ENCODE assay signal across 10 cellular contexts in the genomic region with DNA sequence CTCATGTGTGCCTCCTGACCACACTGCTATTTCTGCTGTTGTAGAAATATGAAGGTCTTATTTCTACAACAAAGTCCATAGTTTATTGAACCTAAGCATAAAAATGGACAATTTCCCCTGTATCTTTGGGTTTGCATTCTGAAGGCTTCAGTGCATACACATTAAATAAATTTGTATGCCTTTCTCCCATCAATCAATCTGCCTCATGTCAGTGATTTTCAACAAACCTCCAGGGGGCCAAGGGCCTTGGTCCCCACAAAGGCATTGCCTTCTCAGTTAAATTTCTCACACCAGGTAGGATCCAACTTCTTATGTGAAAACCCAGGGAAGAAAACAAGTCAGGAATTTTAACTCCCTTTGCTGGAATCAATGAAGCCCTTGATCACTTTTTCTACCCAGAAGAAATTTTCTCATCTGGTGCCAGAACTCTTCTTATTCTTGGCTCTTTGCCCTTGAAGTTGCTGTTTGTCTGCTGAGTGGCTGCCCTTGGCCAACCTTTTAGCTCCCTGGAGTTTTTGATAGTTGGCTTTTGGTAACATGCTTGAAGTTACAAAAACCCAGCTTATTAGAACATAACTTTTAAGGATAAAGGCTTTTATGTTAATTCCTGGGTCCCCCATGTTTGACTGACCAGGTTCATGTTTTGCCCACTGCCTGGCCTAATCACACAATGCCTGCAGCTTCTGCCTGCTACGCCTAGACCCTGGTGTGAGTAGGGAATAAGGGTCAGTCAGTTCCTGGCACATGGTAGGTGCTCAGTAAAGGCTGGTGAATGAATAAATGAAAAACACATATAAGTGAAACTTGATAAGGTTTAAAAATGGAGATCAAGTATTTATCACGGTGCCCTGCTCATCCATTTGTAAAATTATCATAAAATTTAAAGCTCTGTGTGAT. TPM values are rescaled to one million over a fixed set of nuclear protein-coding genes. Genes with fewer than 3 reads are reported as not detected.
A peak's percentile ranks its signal among the peaks of the same experiment; 100 is the strongest.
DNase-seq lines count a peak whose midpoint lies in the region; ATAC-seq and TF ChIP-seq lines count a peak whose summit lies in the region.
"Had no signal": no experiment of that assay in that cellular context is flagged by ENCODE, and none has a peak within 500 bp of the region (broad histone marks: within the 10 kb centered on the region; RNA-seq: fewer than 3 reads in every experiment).

No MANE protein-coding gene starts in this region.

- DNase-seq in NCI-H2171 treated with DMSO at 0.1 percent for 48 hours (lab: John Stamatoyannopoulos, UW) (peak; percentile 28), NCI-H2171 (lab: John Stamatoyannopoulos, UW) (no peak), right atrium auricular region (ENCODE audit: low spot score) (peak; percentile 66), GM13976 (ENCODE audit: low spot score) (no peak)
- no peak for DNase-seq in stimulated activated naive B cell treated with anti-CD40 and anti-IgM and Interleukin-4, amounts not matched to agents 10 μg/mL and 1 μg/mL and 100 μg/mL, for 72 hours
- no peak for DNase-seq in activated T-helper 1 cell treated with anti-CD3 and anti-CD28 coated beads, Interleukin-12 subunit alpha, Interleukin-12 subunit beta, Interleukin-2, Interleukin-4 antibody, amounts not matched to agents 30 ng/mL and 10 ng/mL and 1 ng/mL, durations not matched to agents 14 hours and 24 hours and 36 hours (ENCODE audit: low spot score)
- no peak for DNase-seq in stimulated activated CD4-positive, alpha-beta T cell treated with anti-CD3 and anti-CD28 coated beads, Interleukin-1b, Interleukin-23, amount 100 ng/mL, for 48 hours

- H3K27me3 Mint-ChIP-seq in stimulated activated naive B cell treated with anti-CD40 and anti-IgM and Interleukin-4, amounts not matched to agents 10 μg/mL and 1 μg/mL and 100 μg/mL, for 72 hours, result no peaks in the 10 kb centered on the region
- no peaks in the 10 kb centered on the region for H3K27me3 Mint-ChIP-seq in activated T-helper 1 cell treated with anti-CD3 and anti-CD28 coated beads, Interleukin-12 subunit alpha, Interleukin-12 subunit beta, Interleukin-2, Interleukin-4 antibody, amounts not matched to agents 30 ng/mL and 10 ng/mL and 1 ng/mL, durations not matched to agents 14 hours and 24 hours and 36 hours (ENCODE audit: insufficient read depth)

- in situ Hi-C loops in GM13976 (cut with MboI; ENCODE audit: low sequenced_read_pairs, unreplicated experiment), result loop anchor here (10.0 kb wide), 1 partner anchor 222 kb away; no protein-coding TSS in a partner anchor

- no peaks in the 10 kb centered on the region for H3K9me3 ChIP-seq in right atrium auricular region
- H3K9me3 ChIP-seq: SJSA1 had no signal

- ATAC-seq in stimulated activated naive B cell treated with anti-CD40 and anti-IgM and Interleukin-4, amounts not matched to agents 10 μg/mL and 1 μg/mL and 100 μg/mL, for 72 hours (replicated peaks), result no peak

- peaks cover 4% of the 10 kb centered on the region for H3K36me3 ChIP-seq in right atrium auricular region
- H3K36me3 ChIP-seq: cardiac muscle cell, SJSA1 had no signal

- peaks cover 0 to 1% of the 10 kb centered on the region in 2 donors for H3K4me1 Mint-ChIP-seq in stimulated activated naive B cell treated with anti-CD40 and anti-IgM and Interleukin-4, amounts not matched to agents 10 μg/mL and 1 μg/mL and 100 μg/mL, for 72 hours
- H3K4me1 Mint-ChIP-seq in activated T-helper 1 cell treated with anti-CD3 and anti-CD28 coated beads, Interleukin-12 subunit alpha, Interleukin-12 subunit beta, Interleukin-2, Interleukin-4 antibody, amounts not matched to agents 30 ng/mL and 10 ng/mL and 1 ng/mL, durations not matched to agents 14 hours and 24 hours and 36 hours (ENCODE audit: low read depth), result peaks cover 5% of the 10 kb centered on the region

- H3K4me1 ChIP-seq in right atrium auricular region, result peaks cover 0 to 19% of the 10 kb centered on the region in 2 donors
- H3K4me1 ChIP-seq: SJSA1 had no signal

- no peaks in the 10 kb centered on the region for H3K9me3 Mint-ChIP-seq in stimulated activated naive B cell treated with anti-CD40 and anti-IgM and Interleukin-4, amounts not matched to agents 10 μg/mL and 1 μg/mL and 100 μg/mL, for 72 hours
- H3K9me3 Mint-ChIP-seq in activated T-helper 1 cell treated with anti-CD3 and anti-CD28 coated beads, Interleukin-12 subunit alpha, Interleukin-12 subunit beta, Interleukin-2, Interleukin-4 antibody, amounts not matched to agents 30 ng/mL and 10 ng/mL and 1 ng/mL, durations not matched to agents 14 hours and 24 hours and 36 hours, result no peaks in the 10 kb centered on the region

- H3K4me3 ChIP-seq in right atrium auricular region, result no peak overlapping the region
- H3K4me3 ChIP-seq: cardiac muscle cell, SJSA1 had no signal

- TF ChIP-seq CTCF in right atrium auricular region (IDR thresholded peaks at IDR 0.05) (no peak), GM13976 (IDR thresholded peaks at IDR 0.05; ENCODE audit: borderline replicate concordance, control extremely low read depth, extremely low read depth, insufficient read depth, missing control alignments) (no peak)

- WGBS in adipose tissue, 3 donors, result 70 to 77% (median 76%) methylated on average over 2 of the region's 2 CpGs

- intact Hi-C loops in activated T-helper 1 cell treated with anti-CD3 and anti-CD28 coated beads, Interleukin-12 subunit alpha, Interleukin-12 subunit beta, Interleukin-2, Interleukin-4 antibody, amounts not matched to agents 30 ng/mL and 10 ng/mL and 1 ng/mL, durations not matched to agents 14 hours and 24 hours and 36 hours (cut with micrococcal nuclease), result no loop called here

- no peak overlapping the region for H3K4me3 Mint-ChIP-seq in stimulated activated naive B cell treated with anti-CD40 and anti-IgM and Interleukin-4, amounts not matched to agents 10 μg/mL and 1 μg/mL and 100 μg/mL, for 72 hours
- no peak overlapping the region for H3K4me3 Mint-ChIP-seq in activated T-helper 1 cell treated with anti-CD3 and anti-CD28 coated beads, Interleukin-12 subunit alpha, Interleukin-12 subunit beta, Interleukin-2, Interleukin-4 antibody, amounts not matched to agents 30 ng/mL and 10 ng/mL and 1 ng/mL, durations not matched to agents 14 hours and 24 hours and 36 hours

- peak overlapping the region; percentile 0 for H3K27ac Mint-ChIP-seq in stimulated activated naive B cell treated with anti-CD40 and anti-IgM and Interleukin-4, amounts not matched to agents 10 μg/mL and 1 μg/mL and 100 μg/mL, for 72 hours
- no peak overlapping the region for H3K27ac Mint-ChIP-seq in activated T-helper 1 cell treated with anti-CD3 and anti-CD28 coated beads, Interleukin-12 subunit alpha, Interleukin-12 subunit beta, Interleukin-2, Interleukin-4 antibody, amounts not matched to agents 30 ng/mL and 10 ng/mL and 1 ng/mL, durations not matched to agents 14 hours and 24 hours and 36 hours

- no peaks in the 10 kb centered on the region for H3K27me3 ChIP-seq in right atrium auricular region
- H3K27me3 ChIP-seq: cardiac muscle cell, SJSA1 had no signal

- peaks cover 10 to 28% of the 10 kb centered on the region in 2 donors for H3K36me3 Mint-ChIP-seq in stimulated activated naive B cell treated with anti-CD40 and anti-IgM and Interleukin-4, amounts not matched to agents 10 μg/mL and 1 μg/mL and 100 μg/mL, for 72 hours
- peaks cover 3% of the 10 kb centered on the region for H3K36me3 Mint-ChIP-seq in activated T-helper 1 cell treated with anti-CD3 and anti-CD28 coated beads, Interleukin-12 subunit alpha, Interleukin-12 subunit beta, Interleukin-2, Interleukin-4 antibody, amounts not matched to agents 30 ng/mL and 10 ng/mL and 1 ng/mL, durations not matched to agents 14 hours and 24 hours and 36 hours (ENCODE audit: low read depth)

- H3K27ac ChIP-seq in adipose tissue (ENCODE audit: low read depth, low read length) (peak overlapping the region; percentile 64), right atrium auricular region (peak overlapping the region; percentile 56 to 77)
- H3K27ac ChIP-seq: cardiac muscle cell, SJSA1 had no signal

RNA-seq across cellular contexts. Expression of gene SHLD1, which starts 37.0 kb away (rescaled TPM):
- polyA plus RNA-seq in adipose tissue, result 1 to 10 TPM; 3.6 to 4.6 (median 4.1) TPM
- total RNA-seq in right atrium auricular region, result 1 to 10 TPM; 4.7 to 9.6 TPM
- 8.1 and 10.8 TPM in 2 replicates for total RNA-seq in activated T-helper 1 cell treated with anti-CD3 and anti-CD28 coated beads, Interleukin-12 subunit alpha, Interleukin-12 subunit beta, Interleukin-2, Interleukin-4 antibody, amounts not matched to agents 30 ng/mL and 10 ng/mL and 1 ng/mL, durations not matched to agents 14 hours and 24 hours and 36 hours

Comparison
In these comparisons a context has a peak if more than half of its experiments do, and no peak if none do; other contexts are left out.
1. DNase-seq: peak in NCI-H2171 treated with DMSO at 0.1 percent for 48 hours (single experiment) and right atrium auricular region (single experiment); none in NCI-H2171 (single experiment), stimulated activated naive B cell treated with anti-CD40 and anti-IgM and Interleukin-4, amounts not matched to agents 10 μg/mL and 1 μg/mL and 100 μg/mL, for 72 hours (single experiment), GM13976 (single experiment), activated T-helper 1 cell treated with anti-CD3 and anti-CD28 coated beads, Interleukin-12 subunit alpha, Interleukin-12 subunit beta, Interleukin-2, Interleukin-4 antibody, amounts not matched to agents 30 ng/mL and 10 ng/mL and 1 ng/mL, durations not matched to agents 14 hours and 24 hours and 36 hours (single experiment) and stimulated activated CD4-positive, alpha-beta T cell treated with anti-CD3 and anti-CD28 coated beads, Interleukin-1b, Interleukin-23, amount 100 ng/mL, for 48 hours (single experiment).